Comparison of ENCODE assay signal across 9 cellular contexts in genomic region chr12:3119745-3120660, GRCh38. TPM values are rescaled to one million over a fixed set of nuclear protein-coding genes. Genes with fewer than 3 reads are reported as not detected.
DNase-seq lines count a peak whose midpoint lies in the region; ATAC-seq, FAIRE-seq and TF ChIP-seq lines count a peak whose summit lies in the region.
"Had no signal": no experiment of that assay in that cellular context is flagged by ENCODE, and none has a peak within 500 bp of the region (broad histone marks: within the 10 kb centered on the region; RNA-seq: fewer than 3 reads in every experiment).

No MANE protein-coding gene starts in this region.

- no peaks in the 10 kb centered on the region; the same call in 1 of the 2 replicates for H4K20me1 ChIP-seq in HepG2 (ENCODE audit: insufficient read depth, low read length)

- peaks cover 15 to 50% (median 37%) of the 10 kb centered on the region in 4 donors for H3K4me1 ChIP-seq in liver (ENCODE audit: control insufficient read depth in 4 of 4, insufficient read depth in 4 of 4, low read length in 3 of 4)
- H3K4me1 ChIP-seq in HepG2 (ENCODE audit: insufficient read depth, low read length) = peaks cover 10% of the 10 kb centered on the region; the same call in 1 of the 2 replicates
- H3K4me1 ChIP-seq in esophagus muscularis mucosa = peaks cover 44 to 73% (median 53%) of the 10 kb centered on the region in 4 donors

- intact Hi-C loops in HepG2 (cut with micrococcal nuclease; ENCODE audit: unreplicated experiment) (no loop called here), esophagus muscularis mucosa (cut with DNase I) (no loop called here)

- in situ Hi-C loops in HepG2 (cut with HindIII; ENCODE audit: extremely low pct_ligation_motif_present, low pct_unique_long_range_greater_than_20kb) = no loop called here

- no peak for DNase-seq in HepG2 (ENCODE audit: low spot score)
- no peak for DNase-seq in esophagus muscularis mucosa (ENCODE audit: extremely low spot score)
- peak; percentile 59 for DNase-seq in myocyte (ENCODE audit: low read depth)
- no peak for DNase-seq in stimulated activated CD4-positive, alpha-beta T cell treated with anti-CD3 and anti-CD28 coated beads, Interleukin-2, amount 100 ng/mL, for 24 hours
- DNase-seq in activated gamma-delta T cell treated with Interleukin-2 at 50 U/mL for 16 hours = no peak
- DNase-seq: activated naive CD4-positive, alpha-beta T cell had no signal

- H3K9ac ChIP-seq in liver (ENCODE audit: low read depth in 1 of 2, low read length in 2 of 2) = peak overlapping the region in 1 of 2 donors; percentile 8
- no peak overlapping the region for H3K9ac ChIP-seq in HepG2 (ENCODE audit: insufficient read depth, low read depth, low read length)

- peaks cover 0 to 3% (median 0%) of the 10 kb centered on the region in 4 donors for H3K9me3 ChIP-seq in liver (ENCODE audit: control insufficient read depth in 4 of 4, low read length in 3 of 4)
- H3K9me3 ChIP-seq in HepG2 (ENCODE audit: low read length) = no peaks in the 10 kb centered on the region
- peaks cover 0 to 10% (median 7%) of the 10 kb centered on the region in 4 donors for H3K9me3 ChIP-seq in esophagus muscularis mucosa

- H3K36me3 ChIP-seq in liver (ENCODE audit: control insufficient read depth in 4 of 4, insufficient read depth in 3 of 4, low read depth in 1 of 4, low read length in 3 of 4) (peaks cover 0 to 3% (median 0%) of the 10 kb centered on the region in 4 donors), HepG2 (replicated peaks in 1 of 2; ENCODE audit: control insufficient read depth in 1 of 2, insufficient read depth in 2 of 2, low read length in 2 of 2) (peaks cover 5 to 26% of the 10 kb centered on the region in 2 experiments; a peak in 4 of 5 replicates), esophagus muscularis mucosa (peaks cover 0 to 9% (median 0%) of the 10 kb centered on the region in 4 donors)

- POLR2A ChIA-PET in HepG2 (lab: Yijun Ruan, JAX) = no interaction called here

- CTCF ChIA-PET in HepG2 (lab: Yijun Ruan, JAX; ENCODE audit: low intra/inter-chr PET ratio, low total read pairs) = no interaction called here

- no peaks in the 10 kb centered on the region for H3K27me3 ChIP-seq in liver (ENCODE audit: control insufficient read depth in 4 of 4, insufficient read depth in 4 of 4, low read length in 3 of 4)
- H3K27me3 ChIP-seq in HepG2 (ENCODE audit: control insufficient read depth in 1 of 2, insufficient read depth in 2 of 2, low read length in 2 of 2) = no peaks in the 10 kb centered on the region
- no peaks in the 10 kb centered on the region for H3K27me3 ChIP-seq in esophagus muscularis mucosa

- H3K27ac ChIP-seq in liver (ENCODE audit: low read depth in 1 of 2, low read length in 2 of 2) (peak overlapping the region; percentile 66 to 84), HepG2 (ENCODE audit: extremely low read length, insufficient read depth, low read length) (no peak overlapping the region), esophagus muscularis mucosa (replicated peaks in 1 of 4) (peak overlapping the region; percentile 11 to 64 (median 38))

- H3K79me2 ChIP-seq in HepG2 (ENCODE audit: insufficient read depth, low read length) = peaks cover 2% of the 10 kb centered on the region

- H3K4me3 ChIP-seq in liver (ENCODE audit: low read depth in 1 of 3, low read length in 3 of 3) (no peak overlapping the region), HepG2 (replicated peaks in 1 of 3; ENCODE audit: insufficient read depth in 1 of 3, low read depth in 2 of 3, low read length in 3 of 3) (no peak overlapping the region), esophagus muscularis mucosa (no peak overlapping the region)

- TF ChIP-seq CTCF in liver (IDR thresholded peaks at IDR 0.05; ENCODE audit: low read depth, low read length, missing input control) = peak; percentile 9
- no peak for TF ChIP-seq CTCF in HepG2 (CRISPR knock-in tag; IDR thresholded peaks at IDR 0.05)
- TF ChIP-seq CTCF in esophagus muscularis mucosa (IDR thresholded peaks at IDR 0.05) = no peak

- BruUV-seq in HepG2 (replicated peaks; lab: Mats Ljungman, UMichigan) = no TSS peak

- FAIRE-seq in HepG2 (lab: Jason Lieb, UNC) = no peak

- TF ChIP-seq RAD21 in liver (IDR thresholded peaks at IDR 0.05) (no peak), HepG2 (CRISPR knock-in tag; IDR thresholded peaks at IDR 0.05) (no peak)

- TF ChIP-seq EP300 in HepG2 (IDR thresholded peaks at IDR 0.05; ENCODE audit: low read depth in 2 of 2, low read length in 2 of 2) (no peak), HepG2 (CRISPR knock-in tag; IDR thresholded peaks at IDR 0.05; ENCODE audit: borderline replicate concordance) (no peak), esophagus muscularis mucosa (IDR thresholded peaks at IDR 0.05) (no peak)

- no peak overlapping the region for H2AFZ ChIP-seq in HepG2 (ENCODE audit: low read length)

- no peak for TF ChIP-seq POLR2A in HepG2 (IDR thresholded peaks at IDR 0.05; ENCODE audit: insufficient read depth in 1 of 2, low read depth in 2 of 2, low read length in 2 of 2)
- TF ChIP-seq POLR2A in esophagus muscularis mucosa (IDR thresholded peaks at IDR 0.05; ENCODE audit: low read depth) = no peak

- ATAC-seq in HepG2 = no peak
- no peak for ATAC-seq in HG03469 (IDR thresholded peaks at IDR 0.05; ENCODE audit: unreplicated experiment)
- no peak for ATAC-seq in GM21515 (IDR thresholded peaks at IDR 0.05; ENCODE audit: unreplicated experiment)

- H3K4me2 ChIP-seq in HepG2 (ENCODE audit: low read depth, low read length) = no peak overlapping the region

- WGBS in liver = 33% methylated on average over 18 of the region's 18 CpGs
- 94% methylated on average over 13 of the region's 18 CpGs for WGBS in HepG2 (ENCODE audit: low lambda C conversion rate)
- WGBS in esophagus muscularis mucosa = 67% methylated on average over 18 of the region's 18 CpGs

TF ChIP-seq in liver, 16 proteins besides CTCF, POLR2A, EP300 and RAD21 (continues in another document):
- TF ChIP-seq FOXA2 (IDR thresholded peaks at IDR 0.05) (no peak), MAX (IDR thresholded peaks at IDR 0.05) (peak; percentile 29)

TF ChIP-seq in HepG2, 621 proteins besides CTCF, POLR2A, EP300 and RAD21 (continues in another document):
- TF ChIP-seq ZNF264 (CRISPR knock-in tag; IDR thresholded peaks at IDR 0.05) (no peak), MAFG (CRISPR knock-in tag; IDR thresholded peaks at IDR 0.05) (no peak), PATZ1 (CRISPR knock-in tag; IDR thresholded peaks at IDR 0.05) (no peak), CC2D1A (CRISPR knock-in tag; IDR thresholded peaks at IDR 0.05) (no peak), TAF15 (IDR thresholded peaks at IDR 0.05; ENCODE audit: low read depth, low read length, poor library complexity, severe bottlenecking) (no peak)

RNA-seq across cellular contexts. Expression of gene TSPAN9, which starts 42.8 kb away (rescaled TPM):
- 10 to 100 TPM; 29.0 to 62.9 TPM for total RNA-seq in liver
- 10 to 100 TPM; 17.4 to 39.3 TPM for polyA plus RNA-seq in liver
- 11.6 and 18.1 TPM in 2 replicates for total RNA-seq in HepG2 (2016; rRNA removed; fragmentation: Illumina TruSeq; extraction: Trizol)
- total RNA-seq in HepG2 (2016; cell fraction: cytosol; rRNA removed; fragmentation: Illumina TruSeq; extraction: Trizol; ENCODE audit: low read depth) = 2.5 and 3.1 TPM in 2 replicates
- 9.6 and 21.5 TPM in 2 replicates for total RNA-seq in HepG2 (2016; cell fraction: insoluble cytoplasmic fraction; rRNA removed; fragmentation: Illumina TruSeq; extraction: Trizol)
- 4.4 and 4.6 TPM in 2 replicates for total RNA-seq in HepG2 (2016; cell fraction: membrane; rRNA removed; fragmentation: Illumina TruSeq; extraction: Trizol)
- total RNA-seq in HepG2 (2016; cell fraction: nucleus; rRNA removed; fragmentation: Illumina TruSeq; extraction: Trizol) = 16.9 and 19.5 TPM in 2 replicates
- polyA plus RNA-seq in HepG2 (2011; rRNA removed) = 42.3 and 58.2 TPM in 2 replicates
- 38.6 and 41.6 TPM in 2 replicates for polyA plus RNA-seq in HepG2 (2011; cell fraction: cytosol; rRNA removed)
- polyA plus RNA-seq in HepG2 (2011; cell fraction: nucleus; rRNA removed) = 55.3 and 55.7 TPM in 2 replicates
- 27.2 and 58.7 TPM in 2 replicates for polyA plus RNA-seq in HepG2 (2012)
- polyA plus RNA-seq in HepG2 (2016; cell fraction: cytosol; fragmentation: Illumina TruSeq; extraction: Trizol; ENCODE audit: low read depth) = 2.2 and 3.0 TPM in 2 replicates
- polyA plus RNA-seq in HepG2 (2016; cell fraction: insoluble cytoplasmic fraction; fragmentation: Illumina TruSeq; extraction: Trizol; ENCODE audit: low read depth) = 9.6 and 13.8 TPM in 2 replicates
- 4.1 TPM in 2 replicates for polyA plus RNA-seq in HepG2 (2016; cell fraction: membrane; fragmentation: Illumina TruSeq; extraction: Trizol; ENCODE audit: low read depth)
- polyA plus RNA-seq in HepG2 (2016; cell fraction: nucleus; fragmentation: Illumina TruSeq; extraction: Trizol; ENCODE audit: insufficient read depth, low read depth) = 31.0 and 34.1 TPM in 2 replicates
- polyA minus RNA-seq in HepG2 (2011; rRNA and poly(A)+ RNA removed; ENCODE audit: low replicate concordance) = 9.4 and 96.3 TPM in 2 replicates
- polyA minus RNA-seq in HepG2 (2011; cell fraction: cytosol; rRNA and poly(A)+ RNA removed) = 25.1 and 32.3 TPM in 2 replicates
- 27.2 and 29.7 TPM in 2 replicates for polyA minus RNA-seq in HepG2 (2011; cell fraction: nucleus; rRNA and poly(A)+ RNA removed)
- 10 to 100 TPM; 13.7 to 35.4 (median 26.7) TPM for total RNA-seq in esophagus muscularis mucosa
- total RNA-seq in myocyte = 238 and 379 TPM in 2 replicates
- 204 TPM for polyA plus RNA-seq in myocyte (2012)
